Comparison of ENCODE assay signal across 9 cellular contexts in genomic region chr6:49462599-49462926, GRCh38. TPM values are rescaled to one million over a fixed set of nuclear protein-coding genes. Genes with fewer than 3 reads are reported as not detected.
A peak's percentile ranks its signal among the peaks of the same experiment; 100 is the strongest.
DNase-seq lines count a peak whose midpoint lies in the region; ATAC-seq, FAIRE-seq and TF ChIP-seq lines count a peak whose summit lies in the region.
"Had no signal": no experiment of that assay in that cellular context is flagged by ENCODE, and none has a peak within 500 bp of the region (broad histone marks: within the 10 kb centered on the region; RNA-seq: fewer than 3 reads in every experiment).

No MANE protein-coding gene starts in this region.

- peaks cover 68% of the 10 kb centered on the region for H3K4me1 Mint-ChIP-seq in brain

- DNase-seq in BJ (ENCODE audit: low read depth) (no peak), HPDE6-E6E7 (ENCODE audit: extremely low spot score) (peak; percentile 2), lower lobe of right lung (no peak), vagina (ENCODE audit: extremely low spot score in 2 of 2) (no peak), GM12891 (ENCODE audit: insufficient read length, low spot score) (no peak)
- no peak for DNase-seq in stimulated activated CD4-positive, alpha-beta T cell treated with anti-CD3 and anti-CD28 coated beads, Interleukin-4, amount 100 ng/mL, for 4 hours

- POLR2A ChIA-PET in BJ (lab: Charles Lee) = no interaction called here

- peak overlapping the region; percentile 94 to 97 (median 97) for H3K27ac Mint-ChIP-seq in brain

- H3K4me1 ChIP-seq in lower lobe of right lung (peaks cover 45% of the 10 kb centered on the region), vagina (peaks cover 36% of the 10 kb centered on the region)

- peaks cover 12% of the 10 kb centered on the region for H3K27me3 Mint-ChIP-seq in brain

- H3K27me3 ChIP-seq in BJ (ENCODE audit: control insufficient read depth, insufficient read depth, low read length) (no peaks in the 10 kb centered on the region), lower lobe of right lung (ENCODE audit: low read depth) (no peaks in the 10 kb centered on the region), vagina (no peaks in the 10 kb centered on the region)

- no peaks in the 10 kb centered on the region; the same call in 1 of the 2 replicates for H3K36me3 ChIP-seq in BJ (ENCODE audit: control insufficient read depth, insufficient read depth, low read length)
- H3K36me3 ChIP-seq in lower lobe of right lung = peaks cover 17% of the 10 kb centered on the region
- peaks cover 0 to 7% of the 10 kb centered on the region in 2 donors for H3K36me3 ChIP-seq in vagina

- TF ChIP-seq POLR2A in vagina (IDR thresholded peaks at IDR 0.05) (no peak), GM12891 (IDR thresholded peaks at IDR 0.05; ENCODE audit: low read depth, low read length) (no peak)

- H3K9me3 ChIP-seq in lower lobe of right lung (no peaks in the 10 kb centered on the region), vagina (no peaks in the 10 kb centered on the region)

- TF ChIP-seq CTCF in BJ (IDR thresholded peaks at IDR 0.05; ENCODE audit: insufficient read depth, low read depth, low read length) (no peak), brain (conservative IDR thresholded peaks at IDR 0.05) (no peak), lower lobe of right lung (IDR thresholded peaks at IDR 0.05) (no peak), vagina (IDR thresholded peaks at IDR 0.05) (no peak)

- CTCF ChIA-PET in BJ (lab: Yijun Ruan, JAX) = no interaction called here

- peak overlapping the region; percentile 84 for H3K27ac ChIP-seq in lower lobe of right lung
- H3K27ac ChIP-seq in vagina = peak overlapping the region; percentile 77

- no peaks in the 10 kb centered on the region for H3K9me3 Mint-ChIP-seq in brain

- intact Hi-C loops in lower lobe of right lung (cut with DNase I) = no loop called here
- intact Hi-C loops in vagina (cut with DNase I) = no loop called here

- peak; percentile 1 for ATAC-seq in GM19463 (IDR thresholded peaks at IDR 0.05; ENCODE audit: unreplicated experiment)
- peak; percentile 31 to 52 for ATAC-seq in lower lobe of right lung

- H3K36me3 Mint-ChIP-seq in brain = peaks cover 20% of the 10 kb centered on the region

- FAIRE-seq in GM12891 (lab: Jason Lieb, UNC) = no peak

- H3K4me3 ChIP-seq in BJ (ENCODE audit: low read depth, low read length) (peak overlapping the region; percentile 55), lower lobe of right lung (peak overlapping the region; percentile 60), vagina (peak overlapping the region; percentile 60 to 72)

- peak overlapping the region; percentile 98 to 100 (median 98) for H3K4me3 Mint-ChIP-seq in brain

TF ChIP-seq in GM12891, 5 proteins besides CTCF, POLR2A, EP300 and RAD21:
- TF ChIP-seq POLR2AphosphoS5 (IDR thresholded peaks at IDR 0.05; ENCODE audit: low read depth, low read length) = no peak
- no peak for TF ChIP-seq SPI1 (IDR thresholded peaks at IDR 0.05; ENCODE audit: low read depth, low read length)
- TF ChIP-seq PAX5 (IDR thresholded peaks at IDR 0.05; ENCODE audit: insufficient read depth, low read length, severe bottlenecking) = no peak
- TF ChIP-seq POU2F2 (IDR thresholded peaks at IDR 0.05; ENCODE audit: low read depth, low read length) = no peak

RNA-seq across cellular contexts. Expression of gene MMUT, which starts 0.5 kb away (rescaled TPM):
- 10.2 and 18.7 TPM in 2 replicates for polyA plus RNA-seq in BJ (2011; rRNA removed)
- 6.4 and 8.1 TPM in 2 replicates for polyA minus RNA-seq in BJ (2011; rRNA and poly(A)+ RNA removed)
- polyA plus RNA-seq in brain (ENCODE audit: insufficient read depth, low read depth, low replicate concordance) = 24.3 TPM
- 21.9 TPM for total RNA-seq in lower lobe of right lung
- 11.0 TPM for total RNA-seq in vagina
- polyA plus RNA-seq in GM12891 (2012; ENCODE audit: low read depth, missing spikeins) = 8.6 TPM

RNA-seq across cellular contexts. Expression of gene CENPQ, which starts 0.6 kb away (rescaled TPM):
- 2.1 and 4.7 TPM in 2 replicates for polyA plus RNA-seq in BJ (2011; rRNA removed)
- 0.26 and 0.33 TPM in 2 replicates for polyA minus RNA-seq in BJ (2011; rRNA and poly(A)+ RNA removed)
- polyA plus RNA-seq in brain (ENCODE audit: insufficient read depth, low read depth, low replicate concordance) = 3.4 TPM
- 4.3 TPM for total RNA-seq in lower lobe of right lung
- total RNA-seq in vagina = 1.7 TPM
- polyA plus RNA-seq in GM12891 (2012; ENCODE audit: low read depth, missing spikeins) = 7.4 TPM

RNA-seq across cellular contexts. Expression of gene GLYATL3, which starts 37.2 kb away (rescaled TPM):
- polyA plus RNA-seq in BJ (2011; rRNA removed) (not detected in 2 replicates), brain (ENCODE audit: insufficient read depth, low read depth, low replicate concordance) (not detected)
- polyA minus RNA-seq in BJ (2011; rRNA and poly(A)+ RNA removed) = not detected in 2 replicates
- total RNA-seq in lower lobe of right lung (not detected), vagina (not detected)
- polyA plus RNA-seq in GM12891 (2012; ENCODE audit: low read depth, missing spikeins) = not detected
- total RNA-seq: HT1080 had no signal
